ENCODE assay signal across 14 cellular contexts in genomic region chr2:28193552-28194383, GRCh38.
DNase-seq lines count a peak whose midpoint lies in the region; ATAC-seq, FAIRE-seq and TF ChIP-seq lines count a peak whose summit lies in the region.
"Had no signal": no experiment of that assay in that cellular context is flagged by ENCODE, and none has a peak within 500 bp of the region (broad histone marks: within the 10 kb centered on the region; RNA-seq: fewer than 3 reads in every experiment).

No MANE protein-coding gene starts in this region.

- no peaks in the 10 kb centered on the region for H3K36me3 ChIP-seq in endothelial cell of umbilical vein (ENCODE audit: control insufficient read depth in 2 of 2, extremely low read depth in 1 of 2, insufficient read depth in 2 of 2, low read length in 2 of 2)
- H3K36me3 ChIP-seq in left ventricle myocardium inferior = no peaks in the 10 kb centered on the region

- dilution Hi-C loops in endothelial cell of umbilical vein (cut with MboI; ENCODE audit: extremely low pct_ligation_motif_present, low sequenced_read_pairs) = no loop called here

- intact Hi-C loops in endothelial cell of umbilical vein (cut with micrococcal nuclease) (no loop called here), dorsolateral prefrontal cortex (cut with DNase I) (no loop called here), left ventricle myocardium inferior (cut with micrococcal nuclease) (no loop called here)

- H3K79me2 ChIP-seq in endothelial cell of umbilical vein (ENCODE audit: control insufficient read depth, insufficient read depth, low read length) = no peaks in the 10 kb centered on the region

- DNase-seq in A549 (ENCODE audit: low read depth in 1 of 2, low spot score in 1 of 2) = no peak
- DNase-seq in H4 (ENCODE audit: low spot score) = peak; percentile 5
- peak; percentile 94 for DNase-seq in NCI-H82 (lab: John Stamatoyannopoulos, UW)
- peak; percentile 8 for DNase-seq in endothelial cell of umbilical vein (ENCODE audit: low read depth, low spot score)
- DNase-seq in NCI-H1436 treated with DMSO at 0.1 percent for 48 hours (lab: John Stamatoyannopoulos, UW) = no peak
- no peak for DNase-seq in dorsolateral prefrontal cortex
- no peak for DNase-seq in left ventricle myocardium inferior
- DNase-seq: aorta; HFFc6; NK-92 treated with Interleukin-12 subunit alpha and Interleukin-12 subunit beta, amount 100 ng/mL, for 24 hours; T-helper 9 cell; trophoblast cell had no signal

- H3K27me3 ChIP-seq in endothelial cell of umbilical vein (ENCODE audit: control insufficient read depth in 2 of 2, insufficient read depth in 2 of 2, low read length in 2 of 2) (no peaks in the 10 kb centered on the region), dorsolateral prefrontal cortex (no peaks in the 10 kb centered on the region), left ventricle myocardium inferior (ENCODE audit: low read depth) (no peaks in the 10 kb centered on the region)

- H3K9ac ChIP-seq in endothelial cell of umbilical vein (replicated peaks; ENCODE audit: extremely low read depth, insufficient read depth, low read length) = no peak overlapping the region

- BruUV-seq in endothelial cell of umbilical vein (replicated peaks; lab: Mats Ljungman, UMichigan) = no TSS peak

- TF ChIP-seq EP300 in A549 (IDR thresholded peaks at IDR 0.05) = no peak

- ATAC-seq in A549 (0 out of 6 replicates have a peak, but pooled peaks of 1 of the 2 experiments have one; percentile 30), GM21390 (IDR thresholded peaks at IDR 0.05; ENCODE audit: unreplicated experiment) (no peak)

- POLR2A ChIA-PET in A549 (lab: Yijun Ruan, JAX) = no interaction called here
- POLR2A ChIA-PET in endothelial cell of umbilical vein (lab: Charles Lee) = interaction anchor here (0.6 kb wide), 1 partner anchor 76 kb away, joined by 4 read pairs; no protein-coding TSS in a partner anchor

- TF ChIP-seq POLR2A in A549 (IDR thresholded peaks at IDR 0.05; ENCODE audit: low read length) = no peak
- TF ChIP-seq POLR2A in endothelial cell of umbilical vein (IDR thresholded peaks at IDR 0.05; ENCODE audit: low read depth, low read length) = no peak

- CTCF ChIA-PET in A549 (lab: Yijun Ruan, JAX) (interaction anchor here (0.9 to 1.2 kb wide), 2 partner anchors 26 to 197 kb away, joined by 3 to 4 read pairs; no protein-coding TSS in a partner anchor), endothelial cell of umbilical vein (lab: Charles Lee) (interaction anchor here (0.6 kb wide), 1 partner anchor 14 kb away, joined by 3 read pairs; no protein-coding TSS in a partner anchor)

- peak; percentile 49 for FAIRE-seq in A549 (lab: Jason Lieb, UNC)
- FAIRE-seq in endothelial cell of umbilical vein (lab: Jason Lieb, UNC) = no peak

- 92% methylated on average over 10 of the region's 10 CpGs for WGBS in A549 (ENCODE audit: missing lambda C conversion rate)

- no peaks in the 10 kb centered on the region for H3K4me1 ChIP-seq in A549
- H3K4me1 ChIP-seq in endothelial cell of umbilical vein (ENCODE audit: control insufficient read depth, extremely low read depth, insufficient read depth, low read length) = no peaks in the 10 kb centered on the region
- no peaks in the 10 kb centered on the region for H3K4me1 ChIP-seq in left ventricle myocardium inferior

- H3K9me1 ChIP-seq in endothelial cell of umbilical vein (replicated peaks; ENCODE audit: control insufficient read depth, extremely low read depth, insufficient read depth, low read length) = no peaks in the 10 kb centered on the region

- H2AFZ ChIP-seq in endothelial cell of umbilical vein (ENCODE audit: low read depth, low read length) = no peak overlapping the region

- H3K4me3 ChIP-seq in A549 (no peak overlapping the region), endothelial cell of umbilical vein (replicated peaks in 1 of 3; ENCODE audit: insufficient read depth in 1 of 3, low read depth in 1 of 3, low read length in 3 of 3) (no peak overlapping the region), dorsolateral prefrontal cortex (no peak overlapping the region), left ventricle myocardium inferior (no peak overlapping the region)
- H3K4me3 ChIP-seq: skin epidermis had no signal

- TF ChIP-seq CTCF in A549 (IDR thresholded peaks at IDR 0.05) (no peak), endothelial cell of umbilical vein (IDR thresholded peaks at IDR 0.05; ENCODE audit: extremely low read depth in 1 of 2, insufficient read depth in 1 of 2, low read depth in 1 of 2, low read length in 2 of 2) (no peak), dorsolateral prefrontal cortex (IDR thresholded peaks at IDR 0.05 in 54 of 56, conservative IDR thresholded peaks at IDR 0.05 in 2 of 56; ENCODE audit: low read depth in 1 of 56, partially characterized antibody in 56 of 56) (no peak), left ventricle myocardium inferior (IDR thresholded peaks at IDR 0.05; ENCODE audit: borderline replicate concordance) (no peak)

- H3K27ac ChIP-seq in A549 = peak overlapping the region in 1 of 2 experiments; percentile 24; a peak in 2 of 6 replicates
- no peak overlapping the region for H3K27ac ChIP-seq in endothelial cell of umbilical vein (ENCODE audit: insufficient read depth, low read depth, low read length)
- no peak overlapping the region for H3K27ac ChIP-seq in dorsolateral prefrontal cortex
- no peak overlapping the region for H3K27ac ChIP-seq in left ventricle myocardium inferior (replicated peaks)
- H3K27ac ChIP-seq: skin epidermis had no signal

- H3K4me2 ChIP-seq in A549 (no peak overlapping the region), endothelial cell of umbilical vein (ENCODE audit: insufficient read depth, low read length) (no peak overlapping the region)

- H3K9me3 ChIP-seq in A549 (no peaks in the 10 kb centered on the region), endothelial cell of umbilical vein (replicated peaks; ENCODE audit: control insufficient read depth, insufficient read depth, low read length) (no peaks in the 10 kb centered on the region), left ventricle myocardium inferior (replicated peaks) (no peaks in the 10 kb centered on the region)

- no peaks in the 10 kb centered on the region for H4K20me1 ChIP-seq in endothelial cell of umbilical vein (replicated peaks; ENCODE audit: control insufficient read depth, extremely low read depth, insufficient read depth, low read length)

- no peak for TF ChIP-seq RAD21 in A549 (conservative IDR thresholded peaks at IDR 0.05 in 1 of 2, IDR thresholded peaks at IDR 0.05 in 1 of 2)

TF ChIP-seq in A549, 52 proteins besides CTCF, POLR2A, EP300 and RAD21:
- TF ChIP-seq FOSL2 (IDR thresholded peaks at IDR 0.05) = no peak
- peak; percentile 8; the same call in 1 of the 2 replicates for TF ChIP-seq FOSL2 (CRISPR knock-in tag; IDR thresholded peaks at IDR 0.05)
- no peak for TF ChIP-seq ZC3H11A (IDR thresholded peaks at IDR 0.05)

TF ChIP-seq in endothelial cell of umbilical vein, 7 proteins besides CTCF, POLR2A, EP300 and RAD21:
- TF ChIP-seq GATA2 (IDR thresholded peaks at IDR 0.05; ENCODE audit: insufficient read depth, insufficient read length, low read depth, low read length) (no peak), EZH2 (IDR thresholded peaks at IDR 0.05; ENCODE audit: borderline replicate concordance, low read depth, low read length, severe bottlenecking) (no peak), MAX (IDR thresholded peaks at IDR 0.05; ENCODE audit: insufficient read depth, insufficient read length) (no peak)

Comparison
In these comparisons a context has a peak if more than half of its experiments do, and no peak if none do; other contexts are left out.
1. DNase-seq: peak in H4 (single experiment), NCI-H82 (single experiment) and endothelial cell of umbilical vein (single experiment); none in A549 (0 of 2), NCI-H1436 treated with DMSO at 0.1 percent for 48 hours (single experiment), dorsolateral prefrontal cortex (0 of 10) and left ventricle myocardium inferior (single experiment).